8 cellular contexts compared by ENCODE assay signal in the genomic region with DNA sequence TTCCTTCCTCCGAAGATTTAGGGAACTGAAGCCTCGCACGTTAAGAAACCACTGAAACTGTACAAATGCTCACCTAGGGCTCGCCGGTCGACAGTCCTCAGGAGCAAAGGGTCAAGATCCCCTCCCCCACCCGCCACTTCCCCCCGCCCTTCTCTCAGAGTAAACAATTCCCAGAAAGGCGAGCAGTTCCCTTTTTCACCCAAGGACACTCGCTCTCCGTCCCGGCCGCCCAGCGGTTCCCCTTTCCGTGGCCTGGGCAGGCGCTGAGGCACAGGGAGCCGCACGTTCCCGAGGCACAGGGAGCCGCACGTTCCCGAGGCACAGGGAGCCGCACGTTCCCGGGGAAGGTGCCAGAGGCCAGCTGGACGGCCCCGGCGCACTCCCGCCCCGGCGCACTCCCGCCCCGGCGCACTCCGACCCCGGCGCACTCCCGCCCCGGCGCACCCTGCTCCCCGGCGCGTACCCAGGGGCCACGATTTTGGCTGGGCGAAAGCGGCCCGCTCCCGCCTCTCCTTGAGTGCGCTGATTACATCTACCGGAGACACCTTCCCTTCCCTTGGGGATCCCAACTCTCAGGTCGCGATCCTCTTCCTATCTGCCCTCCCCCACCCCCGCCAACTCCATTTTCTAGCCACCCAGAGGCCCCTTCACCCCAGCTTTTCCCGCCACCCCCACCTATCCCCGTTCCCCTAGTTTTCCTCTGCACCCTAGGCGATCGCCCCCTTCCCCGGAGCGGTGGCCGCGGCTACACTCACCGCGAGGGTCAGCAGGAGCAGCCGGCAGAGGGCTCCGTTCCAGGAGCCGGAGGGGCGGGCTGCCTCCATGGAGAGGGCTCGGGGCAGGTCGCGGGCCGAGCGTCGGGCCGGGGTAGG. TPM values are rescaled to one million over a fixed set of nuclear protein-coding genes. Genes with fewer than 3 reads are reported as not detected.
DNase-seq lines count a peak whose midpoint lies in the region; ATAC-seq and TF ChIP-seq lines count a peak whose summit lies in the region.

No MANE protein-coding gene starts in this region.

- H3K4me3 ChIP-seq in NB4 (ENCODE audit: low read depth, low read length) (peak overlapping the region; percentile 62), breast epithelium (peak overlapping the region; percentile 58 to 76 (median 69)), stomach smooth muscle (ENCODE audit: low read length in 2 of 2) (peak overlapping the region; percentile 19 to 50)

- no peaks in the 10 kb centered on the region for H3K27me3 ChIP-seq in breast epithelium
- peaks cover 2 to 21% of the 10 kb centered on the region in 2 donors for H3K27me3 ChIP-seq in stomach smooth muscle (ENCODE audit: control insufficient read depth in 1 of 2, insufficient read depth in 2 of 2, low read length in 2 of 2)

- H3K27ac ChIP-seq in breast epithelium = peak overlapping the region; percentile 94
- no peak overlapping the region for H3K27ac ChIP-seq in stomach smooth muscle (ENCODE audit: low read length)

- H3K4me1 ChIP-seq in breast epithelium (no peaks in the 10 kb centered on the region), stomach smooth muscle (ENCODE audit: control insufficient read depth, insufficient read depth, low read length) (no peaks in the 10 kb centered on the region)

- H3K36me3 ChIP-seq in breast epithelium (no peaks in the 10 kb centered on the region), stomach smooth muscle (ENCODE audit: control insufficient read depth in 2 of 2, insufficient read depth in 2 of 2, low read length in 2 of 2) (no peaks in the 10 kb centered on the region)

- DNase-seq in DMS79 (lab: John Stamatoyannopoulos, UW) (peak; percentile 12), NB4 (ENCODE audit: low read depth) (peak; percentile 76), breast epithelium (ENCODE audit: low spot score in 2 of 2) (peak; percentile 44 to 61), left kidney (ENCODE audit: low read depth, low spot score) (peak; percentile 84), NCI-H2107 (lab: John Stamatoyannopoulos, UW) (no peak), activated gamma-delta T cell (lab: John Stamatoyannopoulos, UW) (no peak)

- no peak overlapping the region for H3K9ac ChIP-seq in stomach smooth muscle (ENCODE audit: low read length in 2 of 2)

- H3K9me3 ChIP-seq in breast epithelium = no peaks in the 10 kb centered on the region
- no peaks in the 10 kb centered on the region for H3K9me3 ChIP-seq in stomach smooth muscle (ENCODE audit: control insufficient read depth in 2 of 2, low read length in 2 of 2)

- no peak for ATAC-seq in HG02852 (IDR thresholded peaks at IDR 0.05; ENCODE audit: unreplicated experiment)

- TF ChIP-seq POLR2A in NB4 (IDR thresholded peaks at IDR 0.05; ENCODE audit: extremely low read depth, insufficient read length) (no peak), breast epithelium (IDR thresholded peaks at IDR 0.05) (no peak)

- TF ChIP-seq CTCF in NB4 (IDR thresholded peaks at IDR 0.05; ENCODE audit: low read depth, low read length) (no peak), breast epithelium (IDR thresholded peaks at IDR 0.05) (no peak)

- intact Hi-C loops in breast epithelium (cut with DNase I; ENCODE audit: low total_unique reads) = no loop called here

RNA-seq across cellular contexts. Expression of a gene that starts 0.8 kb away (rescaled TPM):
- 10 to 100 TPM in 2 of 3 donors, 1 to 10 TPM in 1; 8.0 to 72.9 (median 19.0) TPM for total RNA-seq in breast epithelium

RNA-seq across cellular contexts. Expression of a gene that starts 58.8 kb away (rescaled TPM):
- 10 to 100 TPM in 2 of 3 donors, not detected in 1; 17.0 to 54.3 TPM for total RNA-seq in breast epithelium

Comparison
In these comparisons a context has a peak if more than half of its experiments do, and no peak if none do; other contexts are left out.
1. DNase-seq: peak in DMS79 (single experiment), NB4 (single experiment), breast epithelium (2 of 2) and left kidney (single experiment); none in NCI-H2107 (single experiment) and activated gamma-delta T cell (single experiment).
2. Peak in every context shown above with its lines, with median percentiles within 50 percentile points of each other: H3K4me3 ChIP-seq.